ENCODE assay signal across 8 cellular contexts in the genomic region with DNA sequence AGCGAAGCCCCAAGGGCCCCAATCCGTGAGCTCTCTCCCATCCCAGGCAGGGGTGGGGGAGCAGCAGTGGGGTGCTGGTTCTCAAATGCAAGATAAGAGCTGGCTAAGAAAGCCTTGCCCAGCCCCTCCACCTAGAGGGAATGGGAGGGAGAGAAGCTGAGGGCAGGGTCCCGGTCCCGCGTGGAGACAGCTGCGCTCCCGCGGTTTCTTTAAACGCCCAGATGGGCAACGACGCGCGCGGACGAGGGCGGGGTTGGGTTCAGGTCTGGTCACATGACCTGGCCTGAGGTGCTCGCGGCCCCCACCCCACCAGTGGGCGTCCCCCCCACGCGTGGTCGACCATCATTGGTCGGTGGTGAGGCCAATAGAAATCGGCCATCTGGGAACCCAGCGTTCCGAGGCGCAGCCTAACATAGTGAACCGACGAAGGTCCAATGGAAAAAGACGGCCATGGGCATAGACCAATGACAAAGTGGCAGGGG. TPM values are rescaled to one million over a fixed set of nuclear protein-coding genes. Genes with fewer than 3 reads are reported as not detected.
DNase-seq lines count a peak whose midpoint lies in the region; ATAC-seq and TF ChIP-seq lines count a peak whose summit lies in the region.

No MANE protein-coding gene starts in this region.

- H4K20me1 ChIP-seq in GM23338 (replicated peaks; ENCODE audit: insufficient read depth) = peaks cover 33% of the 10 kb centered on the region
- H4K20me1 ChIP-seq in Karpas-422 (ENCODE audit: insufficient read depth, low read depth, low read length) = peaks cover 22% of the 10 kb centered on the region

- H3K79me2 ChIP-seq in GM23338 (replicated peaks; ENCODE audit: insufficient read depth) (peaks cover 36% of the 10 kb centered on the region), Karpas-422 (ENCODE audit: low read length) (peaks cover 30% of the 10 kb centered on the region)

- WGBS in esophagus muscularis mucosa = no CpG with 5 or more reads among the region's 30 CpGs

- H3K9me3 ChIP-seq in Karpas-422 (ENCODE audit: low read length) = no peaks in the 10 kb centered on the region
- no peaks in the 10 kb centered on the region for H3K9me3 ChIP-seq in Peyer's patch
- H3K9me3 ChIP-seq in esophagus muscularis mucosa = no peaks in the 10 kb centered on the region
- no peaks in the 10 kb centered on the region for H3K9me3 ChIP-seq in mucosa of stomach (ENCODE audit: control insufficient read depth, low read length)

- H3K4me1 ChIP-seq in GM23338 (ENCODE audit: insufficient read depth) (peaks cover 22% of the 10 kb centered on the region), Karpas-422 (ENCODE audit: low read length) (peaks cover 38% of the 10 kb centered on the region), Peyer's patch (peaks cover 0 to 43% (median 20%) of the 10 kb centered on the region in 4 donors), esophagus muscularis mucosa (peaks cover 43 to 57% (median 54%) of the 10 kb centered on the region in 4 donors), mucosa of stomach (ENCODE audit: control insufficient read depth, insufficient read depth, low read length) (peaks cover 33% of the 10 kb centered on the region)

- TF ChIP-seq EP300 in esophagus muscularis mucosa (IDR thresholded peaks at IDR 0.05) = no peak

- H3K27me3 Mint-ChIP-seq in GM23338 (ENCODE audit: insufficient read depth, low read depth, poor library complexity) = peaks cover 16% of the 10 kb centered on the region

- H3K9me3 Mint-ChIP-seq in GM23338 = no peaks in the 10 kb centered on the region

- TF ChIP-seq CTCF in GM23338 (conservative IDR thresholded peaks at IDR 0.05; ENCODE audit: low read depth in 2 of 2) = no peak
- TF ChIP-seq CTCF in Peyer's patch (IDR thresholded peaks at IDR 0.05) = no peak
- no peak for TF ChIP-seq CTCF in esophagus muscularis mucosa (IDR thresholded peaks at IDR 0.05)

- H3K4me2 ChIP-seq in GM23338 = peak overlapping the region; percentile 76
- peak overlapping the region; percentile 83 for H3K4me2 ChIP-seq in Karpas-422 (ENCODE audit: low read depth, low read length, poor library complexity, severe bottlenecking)

- DNase-seq in DMS53 (lab: John Stamatoyannopoulos, UW) (peak; percentile 99), GM23338 (ENCODE audit: low spot score) (peak; percentile 99), Karpas-422 (peak; percentile 100), Peyer's patch (peak; percentile 98 to 100 (median 100)), activated T-helper 1 cell treated with Interleukin-2 at 50 U/mL for 16 hours (ENCODE audit: low read depth) (peak; percentile 98), esophagus muscularis mucosa (ENCODE audit: extremely low spot score) (peak; percentile 100)
- peak; percentile 99 for DNase-seq in stimulated activated CD8-positive, alpha-beta memory T cell treated with anti-CD3 and anti-CD28 coated beads, Interleukin-4, amount 100 ng/mL, for 48 hours

- H3K36me3 ChIP-seq in GM23338 (ENCODE audit: insufficient read depth) (peaks cover 40% of the 10 kb centered on the region), Karpas-422 (ENCODE audit: insufficient read depth, low read length) (peaks cover 28% of the 10 kb centered on the region), Peyer's patch (peaks cover 0 to 33% (median 0%) of the 10 kb centered on the region in 3 donors), esophagus muscularis mucosa (peaks cover 33 to 35% (median 34%) of the 10 kb centered on the region in 4 donors), mucosa of stomach (ENCODE audit: control insufficient read depth, insufficient read depth, low read length) (peaks cover 24% of the 10 kb centered on the region)

- peak overlapping the region; percentile 94 for H3K27ac ChIP-seq in GM23338 (ENCODE audit: low read depth)
- H3K27ac ChIP-seq in Karpas-422 (ENCODE audit: low read length) = peak overlapping the region; percentile 81
- H3K27ac ChIP-seq in Peyer's patch = peak overlapping the region; percentile 58 to 97 (median 90)
- H3K27ac ChIP-seq in esophagus muscularis mucosa (replicated peaks in 1 of 4) = peak overlapping the region; percentile 88 to 96 (median 93)

- peak overlapping the region; percentile 95 for H3K27ac Mint-ChIP-seq in GM23338

- H3K27me3 ChIP-seq in GM23338 (ENCODE audit: insufficient read depth) = no peaks in the 10 kb centered on the region
- no peaks in the 10 kb centered on the region for H3K27me3 ChIP-seq in Karpas-422 (ENCODE audit: low read length)
- no peaks in the 10 kb centered on the region for H3K27me3 ChIP-seq in Peyer's patch
- no peaks in the 10 kb centered on the region for H3K27me3 ChIP-seq in esophagus muscularis mucosa
- no peaks in the 10 kb centered on the region for H3K27me3 ChIP-seq in mucosa of stomach (ENCODE audit: control insufficient read depth, insufficient read depth, low read length)

- ATAC-seq in GM23338 = peak; percentile 88

- peaks cover 48% of the 10 kb centered on the region for H3K36me3 Mint-ChIP-seq in GM23338 (ENCODE audit: low read depth)

- TF ChIP-seq POLR2A in Peyer's patch (IDR thresholded peaks at IDR 0.05) = no peak
- no peak for TF ChIP-seq POLR2A in esophagus muscularis mucosa (IDR thresholded peaks at IDR 0.05; ENCODE audit: low read depth)

- intact Hi-C loops in esophagus muscularis mucosa (cut with DNase I) = no loop called here

- peak overlapping the region; percentile 99 for H3K4me3 Mint-ChIP-seq in GM23338

- H3K9me2 ChIP-seq in GM23338 (ENCODE audit: insufficient read depth) (no peaks in the 10 kb centered on the region), Karpas-422 (replicated peaks; ENCODE audit: insufficient read depth, low read length) (no peaks in the 10 kb centered on the region)

- peaks cover 34% of the 10 kb centered on the region for H3K4me1 Mint-ChIP-seq in GM23338

- H3K9ac ChIP-seq in Karpas-422 (ENCODE audit: low read length) = peak overlapping the region; percentile 74
- peak overlapping the region; percentile 99 for H3K9ac ChIP-seq in mucosa of stomach (ENCODE audit: low read length)

- H3K4me3 ChIP-seq in GM23338 = peak overlapping the region; percentile 99
- peak overlapping the region; percentile 96 for H3K4me3 ChIP-seq in Karpas-422 (ENCODE audit: low read length)
- H3K4me3 ChIP-seq in Peyer's patch = peak overlapping the region; percentile 80 to 99 (median 88)
- peak overlapping the region; percentile 78 to 99 (median 88) for H3K4me3 ChIP-seq in esophagus muscularis mucosa
- H3K4me3 ChIP-seq in mucosa of stomach (ENCODE audit: low read length) = peak overlapping the region; percentile 57

- no peak overlapping the region for H2AFZ ChIP-seq in GM23338
- peak overlapping the region; percentile 75; the same call in 1 of the 2 replicates for H2AFZ ChIP-seq in Karpas-422 (ENCODE audit: low read length)

- peaks cover 55% of the 10 kb centered on the region for H3F3A ChIP-seq in GM23338 (replicated peaks; ENCODE audit: low read depth)

TF ChIP-seq in GM23338, 12 proteins besides CTCF, POLR2A, EP300 and RAD21:
- TF ChIP-seq STAT1 (IDR thresholded peaks at IDR 0.05; ENCODE audit: unreplicated experiment) (no peak), CREB1 (CRISPR knock-in tag; IDR thresholded peaks at IDR 0.05; ENCODE audit: low read depth) (peak; percentile 65), NANOG (IDR thresholded peaks at IDR 0.05; ENCODE audit: borderline replicate concordance) (no peak), ZNF331 (CRISPR knock-in tag; IDR thresholded peaks at IDR 0.05; ENCODE audit: low read depth) (no peak)
TF ChIP-seq in GM23338: peak in this region for 1.

RNA-seq across cellular contexts. Expression of gene CALR, which starts 0.3 kb away (rescaled TPM):
- total RNA-seq in GM23338 (2014; rRNA removed; shearing (Covaris generic)) = 724 and 760 TPM in 2 replicates
- 1,131 and 1,182 TPM in 2 replicates for polyA plus RNA-seq in GM23338 (2016; fragmentation: Nextera tagmentation; extraction: Ambion mirVana)
- total RNA-seq in Karpas-422 (2014; rRNA removed; shearing (Covaris generic); ENCODE audit: low replicate concordance) = 547 and 681 TPM in 2 replicates
- 100 to 1,000 TPM; 253 to 369 (median 359) TPM for total RNA-seq in Peyer's patch
- total RNA-seq in esophagus muscularis mucosa = 100 to 1,000 TPM; 200 to 300 (median 270) TPM

RNA-seq across cellular contexts. Expression of gene FARSA, which starts 4.6 kb away (rescaled TPM):
- total RNA-seq in GM23338 (2014; rRNA removed; shearing (Covaris generic)) = 74.7 and 83.5 TPM in 2 replicates
- polyA plus RNA-seq in GM23338 (2016; fragmentation: Nextera tagmentation; extraction: Ambion mirVana) = 86.4 and 86.5 TPM in 2 replicates
- 59.7 and 92.6 TPM in 2 replicates for total RNA-seq in Karpas-422 (2014; rRNA removed; shearing (Covaris generic); ENCODE audit: low replicate concordance)
- total RNA-seq in Peyer's patch (10 to 100 TPM; 35.4 to 54.5 (median 48.3) TPM), esophagus muscularis mucosa (10 to 100 TPM; 21.6 to 49.2 (median 35.8) TPM)

RNA-seq across cellular contexts. Expression of gene RAD23A, which starts 7.6 kb away (rescaled TPM):
- total RNA-seq in GM23338 (2014; rRNA removed; shearing (Covaris generic)) = 67.0 and 69.7 TPM in 2 replicates
- polyA plus RNA-seq in GM23338 (2016; fragmentation: Nextera tagmentation; extraction: Ambion mirVana) = 121 and 127 TPM in 2 replicates
- total RNA-seq in Karpas-422 (2014; rRNA removed; shearing (Covaris generic); ENCODE audit: low replicate concordance) = 130 and 144 TPM in 2 replicates
- total RNA-seq in Peyer's patch (10 to 100 TPM; 54.1 to 86.5 (median 75.3) TPM), esophagus muscularis mucosa (100 to 1,000 TPM; 138 to 218 (median 181) TPM)

RNA-seq across cellular contexts. Expression of gene GADD45GIP1, which starts 18.9 kb away (rescaled TPM):
- 46.5 and 63.9 TPM in 2 replicates for total RNA-seq in GM23338 (2014; rRNA removed; shearing (Covaris generic))
- 255 and 290 TPM in 2 replicates for polyA plus RNA-seq in GM23338 (2016; fragmentation: Nextera tagmentation; extraction: Ambion mirVana)
- 23.2 and 66.6 TPM in 2 replicates for total RNA-seq in Karpas-422 (2014; rRNA removed; shearing (Covaris generic); ENCODE audit: low replicate concordance)
- total RNA-seq in Peyer's patch (10 to 100 TPM; 12.5 to 43.7 (median 15.6) TPM), esophagus muscularis mucosa (10 to 100 TPM; 33.0 to 60.1 (median 49.3) TPM)

RNA-seq across cellular contexts. Expression of gene SYCE2, which starts 19.0 kb away (rescaled TPM):
- 0.62 and 0.63 TPM in 2 replicates for total RNA-seq in GM23338 (2014; rRNA removed; shearing (Covaris generic))
- 1.9 and 2.9 TPM in 2 replicates for polyA plus RNA-seq in GM23338 (2016; fragmentation: Nextera tagmentation; extraction: Ambion mirVana)
- total RNA-seq in Karpas-422 (2014; rRNA removed; shearing (Covaris generic); ENCODE audit: low replicate concordance) = 0.22 and 2.5 TPM in 2 replicates
- total RNA-seq in Peyer's patch (not detected), esophagus muscularis mucosa (under 1 TPM in 1 of 4 donors, not detected in 3; 0.97 TPM)

Comparison
In these comparisons a context has a peak if more than half of its experiments do, and no peak if none do; other contexts are left out.
1. Peak in every context shown above with its lines: DNase-seq, ATAC-seq, H3K4me3 ChIP-seq and H3K27ac ChIP-seq.